ENCODE assay signal across 10 cellular contexts in genomic region chr3:52253314-52254260, GRCh38. TPM values are rescaled to one million over a fixed set of nuclear protein-coding genes. Genes with fewer than 3 reads are reported as not detected.
DNase-seq lines count a peak whose midpoint lies in the region; ATAC-seq and TF ChIP-seq lines count a peak whose summit lies in the region.
"Had no signal": no experiment of that assay in that cellular context is flagged by ENCODE, and none has a peak within 500 bp of the region (broad histone marks: within the 10 kb centered on the region; RNA-seq: fewer than 3 reads in every experiment).

No MANE protein-coding gene starts in this region.

- peaks cover 0 to 38% of the 10 kb centered on the region in 2 donors for H3K4me1 ChIP-seq in left lung
- H3K4me1 ChIP-seq in ovary (ENCODE audit: insufficient read depth) = no peaks in the 10 kb centered on the region
- H3K4me1 ChIP-seq: parathyroid adenoma had no signal

- peak; percentile 19 for DNase-seq in RPMI7951 (ENCODE audit: low read depth)
- DNase-seq in activated naive CD4-positive, alpha-beta T cell treated with Interleukin-2 at 50 U/mL for 16 hours = peak; percentile 88
- peak in 1 of 2 donors; percentile 71 for DNase-seq in left lung
- DNase-seq in stimulated activated CD8-positive, alpha-beta memory T cell treated with anti-CD3 and anti-CD28 coated beads, Interleukin-15, amount 100 ng/mL, for 48 hours (ENCODE audit: low read depth in 2 of 2) = peak; percentile 74 to 77
- no peak for DNase-seq in SHP77 (lab: John Stamatoyannopoulos, UW)
- no peak for DNase-seq in ovary

- 67 to 78% (median 73%) methylated on average over 11 of the region's 11 CpGs for WGBS in ovary, 3 donors

- peak; percentile 58 for ATAC-seq in GM18519 (IDR thresholded peaks at IDR 0.05; ENCODE audit: low FRiP score, unreplicated experiment)
- ATAC-seq in HG02943 (IDR thresholded peaks at IDR 0.05; ENCODE audit: low read depth, unreplicated experiment) = peak; percentile 87
- peak; percentile 80 for ATAC-seq in left lung

- intact Hi-C loops in left lung (cut with DNase I) (no loop called here), ovary (cut with DNase I) (no loop called here)

- no peak for TF ChIP-seq EP300 in ovary (IDR thresholded peaks at IDR 0.05)

- H3K4me3 ChIP-seq in left lung (no peak overlapping the region), ovary (no peak overlapping the region)

- no peak for TF ChIP-seq CTCF in left lung (IDR thresholded peaks at IDR 0.05)
- TF ChIP-seq CTCF in ovary (IDR thresholded peaks at IDR 0.05) = no peak

- TF ChIP-seq POLR2A in ovary (IDR thresholded peaks at IDR 0.05) = no peak

- H3K36me3 ChIP-seq in left lung (peaks cover 0 to 98% of the 10 kb centered on the region in 2 donors), ovary (no peaks in the 10 kb centered on the region)

- peak overlapping the region in 1 of 2 donors; percentile 83 for H3K27ac ChIP-seq in left lung
- H3K27ac ChIP-seq in ovary = no peak overlapping the region
- H3K27ac ChIP-seq: parathyroid adenoma had no signal

- no peaks in the 10 kb centered on the region for H3K27me3 ChIP-seq in left lung
- H3K27me3 ChIP-seq in ovary = no peaks in the 10 kb centered on the region

- H3K9me3 ChIP-seq in left lung (no peaks in the 10 kb centered on the region), ovary (no peaks in the 10 kb centered on the region)

RNA-seq across cellular contexts. Expression of gene PPM1M, which starts 8.0 kb away (rescaled TPM):
- total RNA-seq in RPMI7951 (2014; rRNA removed; shearing (Covaris generic)) = 11.0 and 12.3 TPM in 2 replicates
- 10 to 100 TPM; 33.1 to 48.3 TPM for total RNA-seq in left lung
- total RNA-seq in ovary = 10 to 100 TPM; 15.4 to 32.4 (median 23.4) TPM
- polyA plus RNA-seq in ovary = 10 to 100 TPM; 25.7 to 48.4 TPM

RNA-seq across cellular contexts. Expression of gene TWF2, which starts 14.6 kb away (rescaled TPM):
- 131 and 170 TPM in 2 replicates for total RNA-seq in RPMI7951 (2014; rRNA removed; shearing (Covaris generic))
- total RNA-seq in left lung (10 to 100 TPM; 47.7 to 77.5 TPM), ovary (10 to 100 TPM; 34.0 to 56.3 (median 43.3) TPM)
- 10 to 100 TPM; 14.3 to 40.7 TPM for polyA plus RNA-seq in ovary

RNA-seq across cellular contexts. Expression of gene WDR82, which starts 24.9 kb away (rescaled TPM):
- total RNA-seq in RPMI7951 (2014; rRNA removed; shearing (Covaris generic)) = 53.0 and 54.7 TPM in 2 replicates
- total RNA-seq in left lung (10 to 100 TPM; 60.2 to 67.9 TPM), ovary (100 to 1,000 TPM in 2 of 7 donors, 10 to 100 TPM in 5; 36.4 to 104 (median 95.2) TPM)
- polyA plus RNA-seq in ovary = 100 to 1,000 TPM in 1 of 2 donors, 10 to 100 TPM in 1; 55.3 to 110 TPM

RNA-seq across cellular contexts. Expression of gene TLR9, which starts 28.1 kb away (rescaled TPM):
- total RNA-seq in RPMI7951 (2014; rRNA removed; shearing (Covaris generic)) = not detected in 2 replicates
- total RNA-seq in left lung (1 to 10 TPM in 1 of 2 donors, not detected in 1; 1.5 TPM), ovary (1 to 10 TPM in 1 of 7 donors, under 1 TPM in 4, not detected in 2; 0.22 to 1.5 (median 0.74) TPM)
- polyA plus RNA-seq in ovary = under 1 TPM; 0.15 to 0.58 TPM
- total RNA-seq: NCI-H460 had no signal

RNA-seq across cellular contexts. Expression of gene GLYCTK, which starts 34.0 kb away (rescaled TPM):
- 4.6 and 6.4 TPM in 2 replicates for total RNA-seq in RPMI7951 (2014; rRNA removed; shearing (Covaris generic))
- 10 to 100 TPM in 1 of 2 donors, 1 to 10 TPM in 1; 8.9 to 13.7 TPM for total RNA-seq in left lung
- total RNA-seq in ovary = 10 to 100 TPM in 1 of 7 donors, 1 to 10 TPM in 6; 3.7 to 12.2 (median 6.2) TPM
- polyA plus RNA-seq in ovary = 1 to 10 TPM in 1 of 2 donors, under 1 TPM in 1; 0.83 to 6.8 TPM

Comparison
In these comparisons a context has a peak if more than half of its experiments do, and no peak if none do; other contexts are left out.
1. DNase-seq: peak in RPMI7951 (single experiment), activated naive CD4-positive, alpha-beta T cell treated with Interleukin-2 at 50 U/mL for 16 hours (single experiment) and stimulated activated CD8-positive, alpha-beta memory T cell treated with anti-CD3 and anti-CD28 coated beads, Interleukin-15, amount 100 ng/mL, for 48 hours (2 of 2); none in SHP77 (0 of 2) and ovary (0 of 5).
2. Peak in every context shown above with its lines, with median percentiles within 50 percentile points of each other: ATAC-seq.